20 cellular contexts compared by ENCODE assay signal in genomic region chr5:144125163-144125726, GRCh38. TPM values are rescaled to one million over a fixed set of nuclear protein-coding genes. Genes with fewer than 3 reads are reported as not detected.
A peak's percentile ranks its signal among the peaks of the same experiment; 100 is the strongest.
DNase-seq lines count a peak whose midpoint lies in the region; ATAC-seq and TF ChIP-seq lines count a peak whose summit lies in the region.
"Had no signal": no experiment of that assay in that cellular context is flagged by ENCODE, and none has a peak within 500 bp of the region (broad histone marks: within the 10 kb centered on the region; RNA-seq: fewer than 3 reads in every experiment).

No MANE protein-coding gene starts in this region.

- DNase-seq in AG08395 (ENCODE audit: low spot score) (peak; percentile 20), M059J (ENCODE audit: low read depth) (peak; percentile 58), epithelial cell of esophagus (ENCODE audit: low read depth) (peak; percentile 58), left lung (no peak), NOMO-1 treated with DMSO at 0.1 percent for 48 hours (lab: John Stamatoyannopoulos, UW; ENCODE audit: unreplicated experiment) (no peak), NCI-H774 (lab: John Stamatoyannopoulos, UW) (no peak), posterior vena cava (ENCODE audit: low spot score) (no peak)
- DNase-seq: activated CD8-positive, alpha-beta memory T cell treated with anti-CD3 and anti-CD28 coated beads, Interleukin-2, amount 10 ng/mL, durations not matched to agents 7 days and 5 days; CD8-positive, alpha-beta T cell; DMS79 treated with DMSO at 0.1 percent for 48 hours; effector CD4-positive, alpha-beta T cell; foreskin melanocyte; NCI-H1105 treated with DMSO at 0.1 percent for 48 hours; NCI-H526 treated with DMSO at 0.1 percent for 48 hours; stimulated activated CD4-positive, alpha-beta T cell treated with anti-CD3 and anti-CD28 coated beads, Interleukin-2, amount 100 ng/mL, for 24 hours had no signal

- peaks cover 0 to 3% of the 10 kb centered on the region in 2 donors for H3K4me1 ChIP-seq in left lung
- H3K4me1 ChIP-seq: SJSA1 had no signal

- ATAC-seq in left lung = peak; percentile 79
- no peak for ATAC-seq in GM21528 (IDR thresholded peaks at IDR 0.05; ENCODE audit: low FRiP score, unreplicated experiment)
- ATAC-seq: activated CD4-positive, CD25-positive, alpha-beta regulatory T cell treated with anti-CD3 and anti-CD28 coated beads, Interleukin-2, amount 50 U/mL, for 24 hours; activated CD8-positive, alpha-beta memory T cell treated with anti-CD3 and anti-CD28 coated beads, Interleukin-2, amount 10 ng/mL, durations not matched to agents 7 days and 5 days; CD8-positive, alpha-beta T cell; sciatic nerve had no signal

- TF ChIP-seq CTCF in epithelial cell of esophagus (IDR thresholded peaks at IDR 0.05; ENCODE audit: insufficient read depth, low read depth, low read length, missing control alignments) (no peak), left lung (IDR thresholded peaks at IDR 0.05) (no peak)

- no peaks in the 10 kb centered on the region for H3K36me3 ChIP-seq in left lung
- H3K36me3 ChIP-seq: SJSA1 had no signal

- H3K27me3 ChIP-seq in left lung = no peaks in the 10 kb centered on the region
- H3K27me3 ChIP-seq: SJSA1 had no signal

- intact Hi-C loops in left lung (cut with DNase I) (no loop called here), posterior vena cava (cut with DNase I) (no loop called here)

- H3K4me3 ChIP-seq in epithelial cell of esophagus (ENCODE audit: low read length) (no peak overlapping the region), left lung (no peak overlapping the region)
- H3K4me3 ChIP-seq: SJSA1 had no signal

- H3K27ac ChIP-seq in left lung = no peak overlapping the region
- H3K27ac ChIP-seq: SJSA1 had no signal

- H3K9me3 ChIP-seq in left lung = no peaks in the 10 kb centered on the region
- H3K9me3 ChIP-seq: SJSA1 had no signal

RNA-seq across cellular contexts. Expression of gene YIPF5, which starts 45.2 kb away (rescaled TPM):
- 123 and 221 TPM in 2 replicates for total RNA-seq in M059J (2014; rRNA removed; shearing (Covaris generic))
- 10 to 100 TPM; 63.4 to 67.2 TPM for total RNA-seq in left lung
- 10 to 100 TPM; 44.1 to 47.5 TPM for total RNA-seq in posterior vena cava

RNA-seq across cellular contexts. Expression of gene KCTD16, which starts 45.4 kb away (rescaled TPM):
- 0.10 TPM in 1 of 2 replicates, not detected in the other for total RNA-seq in M059J (2014; rRNA removed; shearing (Covaris generic))
- total RNA-seq in left lung (under 1 TPM; 0.60 to 0.73 TPM), posterior vena cava (under 1 TPM; 0.24 to 0.46 TPM)
- total RNA-seq: activated T-helper 2 cell treated with anti-CD3 and anti-CD28 coated beads, Interferon-gamma antibody, Interleukin-2, Interleukin-4, amounts not matched to agents 10 μg/mL and 5 μg/mL and 100 μg/mL, durations not matched to agents 14 hours and 24 hours and 36 hours; CD8-positive, alpha-beta T cell had no signal

Comparison
In these comparisons a context has a peak if more than half of its experiments do, and no peak if none do; other contexts are left out.
1. DNase-seq: peak in AG08395 (single experiment), M059J (single experiment) and epithelial cell of esophagus (single experiment); none in left lung (0 of 2), NOMO-1 treated with DMSO at 0.1 percent for 48 hours (single experiment), NCI-H774 (single experiment) and posterior vena cava (single experiment).